24 cellular contexts compared by ENCODE assay signal in genomic region chr6:51118754-51119153, GRCh38.
DNase-seq lines count a peak whose midpoint lies in the region; TF ChIP-seq lines count a peak whose summit lies in the region.
"Had no signal": no experiment of that assay in that cellular context is flagged by ENCODE, and none has a peak within 500 bp of the region (broad histone marks: within the 10 kb centered on the region; RNA-seq: fewer than 3 reads in every experiment).

No MANE protein-coding gene starts in this region.

- no peaks in the 10 kb centered on the region for H3K79me2 ChIP-seq in SK-N-SH (ENCODE audit: insufficient read depth)

- no peak overlapping the region; a peak in 1 of 4 replicates for H3K27ac ChIP-seq in SK-N-SH (ENCODE audit: low read depth in 2 of 2, low read length in 1 of 2)
- H3K27ac ChIP-seq in prostate gland: no peak overlapping the region
- H3K27ac ChIP-seq: PC-9, SK-N-MC had no signal

- no peaks in the 10 kb centered on the region for H3K27me3 Mint-ChIP-seq in activated CD4-positive, alpha-beta memory T cell treated with anti-CD3 and anti-CD28 coated beads for 36 hours
- peaks cover 1 to 4% (median 1%) of the 10 kb centered on the region in 3 donors for H3K27me3 Mint-ChIP-seq in CD14-positive monocyte (ENCODE audit: low read depth in 3 of 3)
- H3K27me3 Mint-ChIP-seq: B cell, T-helper 17 cell had no signal

- intact Hi-C loops in prostate gland (cut with DNase I) (no loop called here), CD14-positive monocyte (cut with micrococcal nuclease) (no loop called here)
- intact Hi-C loops in activated CD4-positive, alpha-beta memory T cell treated with anti-CD3 and anti-CD28 coated beads for 36 hours (cut with micrococcal nuclease): no loop called here

- H3K27me3 ChIP-seq in SK-N-SH (ENCODE audit: insufficient read depth): no peaks in the 10 kb centered on the region
- peaks cover 2% of the 10 kb centered on the region for H3K27me3 ChIP-seq in prostate gland (replicated peaks; ENCODE audit: insufficient read depth)
- H3K27me3 ChIP-seq: MG63 had no signal

- POLR2A ChIA-PET in SK-N-SH (lab: Yijun Ruan, JAX): no interaction called here
- POLR2A ChIA-PET in activated CD4-positive, alpha-beta memory T cell treated with anti-CD3 and anti-CD28 coated beads for 36 hours (lab: Charles Lee): no interaction called here

- H3K4me3 ChIP-seq in SK-N-SH (ENCODE audit: low read depth in 2 of 2, low read length in 1 of 2) (no peak overlapping the region), prostate gland (no peak overlapping the region)
- H3K4me3 ChIP-seq: MG63, PC-9, SK-N-MC had no signal

- no peak; a peak in 1 of 4 replicates for TF ChIP-seq EP300 in SK-N-SH (IDR thresholded peaks at IDR 0.05; ENCODE audit: borderline replicate concordance in 1 of 2, low read depth in 1 of 2, low read length in 1 of 2)

- no peak for TF ChIP-seq POLR2A in prostate gland (IDR thresholded peaks at IDR 0.05)

- H3K4me2 ChIP-seq in SK-N-SH: no peak overlapping the region
- H3K4me2 ChIP-seq: PC-9 had no signal

- H3K4me1 ChIP-seq in SK-N-SH (ENCODE audit: control insufficient read depth in 1 of 2, insufficient read depth in 2 of 2, low read depth in 1 of 2, low read length in 1 of 2) (peaks cover 0 to 10% of the 10 kb centered on the region in 2 experiments; a peak in 1 of 4 replicates), prostate gland (replicated peaks) (no peaks in the 10 kb centered on the region)

- H3K36me3 ChIP-seq in SK-N-SH (replicated peaks in 1 of 2; ENCODE audit: control insufficient read depth in 1 of 2, insufficient read depth in 2 of 2, low read length in 1 of 2) (no peaks in the 10 kb centered on the region), prostate gland (no peaks in the 10 kb centered on the region)
- H3K36me3 ChIP-seq: MG63 had no signal

- H3K9me3 ChIP-seq in SK-N-SH (no peaks in the 10 kb centered on the region), prostate gland (no peaks in the 10 kb centered on the region)
- H3K9me3 ChIP-seq: MG63 had no signal

- H4K20me1 ChIP-seq in SK-N-SH (ENCODE audit: insufficient read depth): no peaks in the 10 kb centered on the region

- H3F3A ChIP-seq in SK-N-SH (replicated peaks; ENCODE audit: insufficient read depth): no peaks in the 10 kb centered on the region

- no peak overlapping the region for H3K27ac Mint-ChIP-seq in activated CD4-positive, alpha-beta memory T cell treated with anti-CD3 and anti-CD28 coated beads for 36 hours
- no peak overlapping the region for H3K27ac Mint-ChIP-seq in CD14-positive monocyte
- H3K27ac Mint-ChIP-seq: B cell, T-helper 17 cell had no signal

- H3K4me3 Mint-ChIP-seq in activated CD4-positive, alpha-beta memory T cell treated with anti-CD3 and anti-CD28 coated beads for 36 hours: no peak overlapping the region
- H3K4me3 Mint-ChIP-seq in CD14-positive monocyte: no peak overlapping the region
- H3K4me3 Mint-ChIP-seq: B cell, T-helper 17 cell had no signal

- H3K9me2 ChIP-seq in SK-N-SH: no peaks in the 10 kb centered on the region

- TF ChIP-seq CTCF in SK-N-SH (IDR thresholded peaks at IDR 0.05) (no peak), prostate gland (IDR thresholded peaks at IDR 0.05) (no peak), CD14-positive monocyte (IDR thresholded peaks at IDR 0.05) (no peak)

- no peak overlapping the region for H2AFZ ChIP-seq in SK-N-SH (ENCODE audit: low read depth)
- H2AFZ ChIP-seq: PC-9 had no signal

- no peaks in the 10 kb centered on the region for H3K4me1 Mint-ChIP-seq in activated CD4-positive, alpha-beta memory T cell treated with anti-CD3 and anti-CD28 coated beads for 36 hours (ENCODE audit: low read depth)
- H3K4me1 Mint-ChIP-seq in CD14-positive monocyte: no peaks in the 10 kb centered on the region
- H3K4me1 Mint-ChIP-seq: B cell, T-helper 17 cell had no signal

- DNase-seq in HT-29 (ENCODE audit: low spot score) (peak; percentile 68), NCI-H1105 treated with DMSO at 0.1 percent for 48 hours (lab: John Stamatoyannopoulos, UW) (peak; percentile 8), SK-N-SH (no peak), prostate gland (ENCODE audit: low spot score) (peak; percentile 13), mesenteric fat pad (ENCODE audit: low spot score) (no peak), CD14-positive monocyte (ENCODE audit: low spot score) (no peak)
- no peak for DNase-seq in activated CD4-positive, alpha-beta memory T cell treated with anti-CD3 and anti-CD28 coated beads for 36 hours
- DNase-seq: Calu3; DND-41; KBM-7; MG63; NCI-H1417; NCI-H1694; NCI-H2029 treated with DMSO at 0.1 percent for 48 hours; NCI-H345; NCI-H510A treated with DMSO at 0.1 percent for 48 hours; NCI-H82; NK-92 treated with Interleukin-12 subunit alpha and Interleukin-12 subunit beta, amount 100 ng/mL, for 24 hours; PC-9; Right ventricle myocardium superior; RPMI8226; T-helper 17 cell had no signal

- TF ChIP-seq RAD21 in SK-N-SH (IDR thresholded peaks at IDR 0.05; ENCODE audit: low read length): no peak; the same call in 1 of the 2 replicates

- H3K9ac ChIP-seq in SK-N-SH: no peak overlapping the region

- H3K36me3 Mint-ChIP-seq in activated CD4-positive, alpha-beta memory T cell treated with anti-CD3 and anti-CD28 coated beads for 36 hours: no peaks in the 10 kb centered on the region
- H3K36me3 Mint-ChIP-seq in CD14-positive monocyte: no peaks in the 10 kb centered on the region

- no peaks in the 10 kb centered on the region for H3K9me3 Mint-ChIP-seq in activated CD4-positive, alpha-beta memory T cell treated with anti-CD3 and anti-CD28 coated beads for 36 hours
- H3K9me3 Mint-ChIP-seq in CD14-positive monocyte: peaks cover 3 to 12% (median 6%) of the 10 kb centered on the region in 7 donors

- CTCF ChIA-PET in SK-N-SH (lab: Yijun Ruan, JAX): no interaction called here
- CTCF ChIA-PET in activated CD4-positive, alpha-beta memory T cell treated with anti-CD3 and anti-CD28 coated beads for 36 hours (lab: Charles Lee): no interaction called here

- WGBS in SK-N-SH (ENCODE audit: low lambda C conversion rate): 35% methylated on average over 3 of the region's 3 CpGs
- 14% methylated on average over 3 of the region's 3 CpGs for WGBS in prostate gland

TF ChIP-seq in SK-N-SH, 30 proteins besides CTCF, POLR2A, EP300 and RAD21:
- TF ChIP-seq MEF2A (IDR thresholded peaks at IDR 0.05; ENCODE audit: borderline replicate concordance, low read depth) (no peak), GATA2 (CRISPR knock-in tag; IDR thresholded peaks at IDR 0.05) (0 out of 2 replicates have a peak, but pooled peaks have one; percentile 22)

Comparison
In these comparisons a context has a peak if more than half of its experiments do, and no peak if none do; other contexts are left out.
1. DNase-seq: peak in HT-29 (single experiment), NCI-H1105 treated with DMSO at 0.1 percent for 48 hours (single experiment) and prostate gland (single experiment); none in SK-N-SH (single experiment), activated CD4-positive, alpha-beta memory T cell treated with anti-CD3 and anti-CD28 coated beads for 36 hours (single experiment), mesenteric fat pad (single experiment) and CD14-positive monocyte (single experiment).